Comparison of ENCODE assay signal across 11 cellular contexts in the genomic region with DNA sequence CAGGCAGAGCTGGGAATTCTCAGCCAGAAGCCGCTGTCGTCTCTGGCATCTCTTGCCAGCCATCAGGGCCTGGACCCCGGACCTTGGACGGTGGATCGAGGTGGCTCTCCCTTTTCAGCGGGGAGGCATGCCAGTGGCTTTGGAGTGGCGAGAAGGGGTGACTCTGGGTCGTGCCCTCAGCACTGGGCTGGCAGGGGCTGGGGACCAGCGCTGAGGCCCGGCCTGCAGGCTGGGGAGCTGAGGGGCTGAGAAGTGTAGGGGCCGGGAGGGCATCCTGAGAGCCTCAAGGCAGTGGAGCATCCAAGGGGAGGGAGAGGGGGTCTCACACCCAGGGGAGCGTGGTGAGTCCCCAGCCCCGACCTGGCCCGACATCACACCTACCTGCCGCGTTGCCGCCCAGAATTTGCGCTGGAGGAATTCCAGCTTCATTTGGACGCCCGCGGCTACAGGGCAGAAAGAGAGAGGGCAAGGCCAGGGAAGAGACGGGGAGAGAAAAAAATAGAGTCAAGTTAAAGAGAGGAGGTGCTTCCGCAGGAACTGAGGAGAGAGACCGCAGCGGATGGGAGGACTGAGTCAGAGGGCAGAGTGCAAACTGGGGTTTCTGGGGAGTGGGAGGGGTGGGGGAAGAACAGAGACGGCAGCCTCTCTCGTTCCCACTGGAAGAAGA. TPM values are rescaled to one million over a fixed set of nuclear protein-coding genes. Genes with fewer than 3 reads are reported as not detected.
DNase-seq lines count a peak whose midpoint lies in the region; ATAC-seq and TF ChIP-seq lines count a peak whose summit lies in the region.
"Had no signal": no experiment of that assay in that cellular context is flagged by ENCODE, and none has a peak within 500 bp of the region (broad histone marks: within the 10 kb centered on the region; RNA-seq: fewer than 3 reads in every experiment).

No MANE protein-coding gene starts in this region.

- no peaks in the 10 kb centered on the region for H3K9me3 Mint-ChIP-seq in stimulated activated effector memory CD8-positive, alpha-beta T cell treated with anti-CD3 and anti-CD28 coated beads, Interleukin-12 subunit alpha, Interleukin-12 subunit beta, amount 100 ng/mL, for 72 hours

- H3K27ac Mint-ChIP-seq in stimulated activated effector memory CD8-positive, alpha-beta T cell treated with anti-CD3 and anti-CD28 coated beads, Interleukin-12 subunit alpha, Interleukin-12 subunit beta, amount 100 ng/mL, for 72 hours = peak overlapping the region; percentile 89

- H3K4me2 ChIP-seq in fibroblast of lung (ENCODE audit: extremely low read depth, insufficient read depth, low read length) = no peak overlapping the region

- peaks cover 5% of the 10 kb centered on the region for H3K36me3 Mint-ChIP-seq in stimulated activated effector memory CD8-positive, alpha-beta T cell treated with anti-CD3 and anti-CD28 coated beads, Interleukin-12 subunit alpha, Interleukin-12 subunit beta, amount 100 ng/mL, for 72 hours

- H3K27ac ChIP-seq in fibroblast of lung (ENCODE audit: insufficient read depth, low read length) = no peak overlapping the region
- H3K27ac ChIP-seq: psoas muscle had no signal

- peak; percentile 58 for ATAC-seq in stimulated activated effector memory CD8-positive, alpha-beta T cell treated with anti-CD3 and anti-CD28 coated beads, Interleukin-12 subunit alpha, Interleukin-12 subunit beta, amount 100 ng/mL, for 72 hours
- ATAC-seq in GM18870 (IDR thresholded peaks at IDR 0.05; ENCODE audit: unreplicated experiment) = no peak
- ATAC-seq in HG02970 (IDR thresholded peaks at IDR 0.05; ENCODE audit: low FRiP score, unreplicated experiment) = no peak
- ATAC-seq: psoas muscle had no signal

- H3K4me3 ChIP-seq in fibroblast of lung (replicated peaks in 1 of 4; ENCODE audit: control extremely low read depth in 1 of 4, insufficient read depth in 1 of 4, low read depth in 3 of 4, low read length in 4 of 4) (no peak overlapping the region), foreskin fibroblast (ENCODE audit: low read depth in 1 of 2, low read length in 2 of 2) (no peak overlapping the region)
- H3K4me3 ChIP-seq: psoas muscle had no signal

- H3K79me2 ChIP-seq in fibroblast of lung (ENCODE audit: control insufficient read depth, insufficient read depth, low read length) = no peaks in the 10 kb centered on the region

- no peaks in the 10 kb centered on the region for H3K36me3 ChIP-seq in fibroblast of lung (ENCODE audit: control insufficient read depth, insufficient read depth, low read length)

- peaks cover 13% of the 10 kb centered on the region for H3K27me3 ChIP-seq in fibroblast of lung (ENCODE audit: control insufficient read depth, insufficient read depth, low read length)

- peak overlapping the region; percentile 76 for H3K4me3 Mint-ChIP-seq in stimulated activated effector memory CD8-positive, alpha-beta T cell treated with anti-CD3 and anti-CD28 coated beads, Interleukin-12 subunit alpha, Interleukin-12 subunit beta, amount 100 ng/mL, for 72 hours

- no peak for TF ChIP-seq CTCF in fibroblast of lung (conservative IDR thresholded peaks at IDR 0.05 in 1 of 2, IDR thresholded peaks at IDR 0.05 in 1 of 2; ENCODE audit: low read depth in 1 of 2, low read length in 2 of 2)
- no peak for TF ChIP-seq CTCF in foreskin fibroblast (IDR thresholded peaks at IDR 0.05; ENCODE audit: low read depth, low read length)

- DNase-seq in NOMO-1 treated with DMSO at 0.1 percent for 48 hours (lab: John Stamatoyannopoulos, UW; ENCODE audit: unreplicated experiment) (peak; percentile 92), activated T-cell treated with anti-CD3 and anti-CD28 coated beads for 1 hour (ENCODE audit: low read depth) (peak; percentile 30), fibroblast of lung (ENCODE audit: low read depth in 2 of 2) (peak; percentile 48 to 79), foreskin fibroblast (no peak), anterior cingulate cortex (lab: John Stamatoyannopoulos, UW) (no peak)
- DNase-seq in stimulated activated effector memory CD8-positive, alpha-beta T cell treated with anti-CD3 and anti-CD28 coated beads, Interleukin-12 subunit alpha, Interleukin-12 subunit beta, amount 100 ng/mL, for 72 hours (ENCODE audit: low spot score in 2 of 2) = no peak
- DNase-seq: glutamatergic neuron, NCI-H187 had no signal

- H2AFZ ChIP-seq in fibroblast of lung (ENCODE audit: low read length) = no peak overlapping the region

- peaks cover 34% of the 10 kb centered on the region for H3K4me1 Mint-ChIP-seq in stimulated activated effector memory CD8-positive, alpha-beta T cell treated with anti-CD3 and anti-CD28 coated beads, Interleukin-12 subunit alpha, Interleukin-12 subunit beta, amount 100 ng/mL, for 72 hours

- H3K9ac ChIP-seq in fibroblast of lung (ENCODE audit: insufficient read depth, low read length) = no peak overlapping the region

- H3K4me1 ChIP-seq in fibroblast of lung (ENCODE audit: control insufficient read depth, extremely low read depth, insufficient read depth, low read length) = no peaks in the 10 kb centered on the region

- H4K20me1 ChIP-seq in fibroblast of lung (ENCODE audit: control insufficient read depth, extremely low read depth, insufficient read depth, low read length) = no peaks in the 10 kb centered on the region

- no peaks in the 10 kb centered on the region for H3K9me3 ChIP-seq in fibroblast of lung (ENCODE audit: control insufficient read depth, insufficient read depth, low read depth, low read length)
- H3K9me3 ChIP-seq: psoas muscle had no signal

RNA-seq across cellular contexts. Expression of a gene that starts 9.0 kb away (rescaled TPM):
- not detected in 2 replicates for total RNA-seq in fibroblast of lung
- polyA plus RNA-seq in fibroblast of lung = not detected in 2 replicates
- not detected in 2 replicates for polyA plus RNA-seq in fibroblast of lung (2012)
- not detected in 2 replicates for polyA minus RNA-seq in fibroblast of lung (ENCODE audit: low replicate concordance)
- total RNA-seq: psoas muscle had no signal
- polyA plus RNA-seq: psoas muscle had no signal

Comparison
In these comparisons a context has a peak if more than half of its experiments do, and no peak if none do; other contexts are left out.
1. DNase-seq: peak in NOMO-1 treated with DMSO at 0.1 percent for 48 hours (single experiment), activated T-cell treated with anti-CD3 and anti-CD28 coated beads for 1 hour (single experiment) and fibroblast of lung (2 of 2); none in stimulated activated effector memory CD8-positive, alpha-beta T cell treated with anti-CD3 and anti-CD28 coated beads, Interleukin-12 subunit alpha, Interleukin-12 subunit beta, amount 100 ng/mL, for 72 hours (0 of 2), foreskin fibroblast (0 of 2) and anterior cingulate cortex (0 of 58).